ENCODE assay signal across 9 cellular contexts in the genomic region with DNA sequence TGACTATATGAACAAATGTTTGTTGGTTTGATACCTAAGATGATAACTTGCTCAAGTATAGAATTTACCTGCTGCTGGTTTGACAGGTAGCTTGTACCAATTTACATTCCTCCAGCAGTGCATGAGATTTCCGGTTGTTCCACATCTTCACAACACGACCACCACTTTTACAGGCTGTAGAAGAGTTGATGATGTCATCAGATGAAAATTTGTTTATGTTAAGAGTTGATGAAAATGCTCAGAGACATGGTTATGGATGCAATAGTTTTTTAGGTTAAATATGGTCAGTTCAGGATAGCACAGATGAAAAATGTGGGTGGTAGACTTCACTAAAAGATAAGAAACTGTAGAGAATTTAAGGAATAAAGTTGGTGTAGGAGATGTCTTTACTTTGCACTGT.
"Had no signal": no experiment of that assay in that cellular context is flagged by ENCODE, and none has a peak within 500 bp of the region (broad histone marks: within the 10 kb centered on the region; RNA-seq: fewer than 3 reads in every experiment).

No MANE protein-coding gene starts in this region.

- FAIRE-seq: H1, H54 had no signal

- H3K4me3 ChIP-seq: GM23338 had no signal

- H3K4me2 ChIP-seq: GM23338, KMS-11 had no signal

- H3K27ac ChIP-seq: HL-60, KMS-11 had no signal

- ATAC-seq: GM23338 had no signal

- H3K9ac ChIP-seq: KMS-11 had no signal

- H2AFZ ChIP-seq: GM23338 had no signal

- DNase-seq: H9, HCEC 1CT, HFFc6, KBM-7 had no signal
